ENCODE assay signal across 8 cellular contexts in genomic region chr14:95519699-95520098, GRCh38. TPM values are rescaled to one million over a fixed set of nuclear protein-coding genes. Genes with fewer than 3 reads are reported as not detected.
A peak's percentile ranks its signal among the peaks of the same experiment; 100 is the strongest.
DNase-seq lines count a peak whose midpoint lies in the region; ATAC-seq and TF ChIP-seq lines count a peak whose summit lies in the region.

No MANE protein-coding gene starts in this region.

- H3K4me3 ChIP-seq in ovary (no peak overlapping the region), aorta (ENCODE audit: low read length in 2 of 2) (no peak overlapping the region)

- H3K27ac ChIP-seq in ovary (no peak overlapping the region), aorta (ENCODE audit: low read depth in 1 of 2, low read length in 2 of 2) (peak overlapping the region in 1 of 2 donors; percentile 78)

- no peaks in the 10 kb centered on the region for H3K27me3 Mint-ChIP-seq in central memory CD8-positive, alpha-beta T cell

- DNase-seq in 8988T (peak; percentile 66), HS-5 (ENCODE audit: low read depth) (peak; percentile 75), ovary (peak in 4 of 5 donors; percentile 58 to 84 (median 62)), aorta (peak; percentile 90 to 93), HT-29 (ENCODE audit: low spot score) (no peak)
- peak in 3 of 4 experiments; percentile 33 to 56 (median 47) for DNase-seq in activated CD4-positive, CD25-positive, alpha-beta regulatory T cell (lab: John Stamatoyannopoulos, UW)
- no peak for DNase-seq in central memory CD8-positive, alpha-beta T cell (ENCODE audit: low spot score in 2 of 2)

- H3K36me3 ChIP-seq in ovary (no peaks in the 10 kb centered on the region), aorta (ENCODE audit: control insufficient read depth in 1 of 2, insufficient read depth in 2 of 2, low read length in 1 of 2) (no peaks in the 10 kb centered on the region)

- H3K9me3 ChIP-seq in ovary: no peaks in the 10 kb centered on the region
- no peaks in the 10 kb centered on the region for H3K9me3 ChIP-seq in aorta (ENCODE audit: control insufficient read depth, low read length)

- no peak for TF ChIP-seq POLR2A in ovary (IDR thresholded peaks at IDR 0.05)

- H3K4me3 Mint-ChIP-seq in central memory CD8-positive, alpha-beta T cell: peak overlapping the region; percentile 78

- peaks cover 81% of the 10 kb centered on the region for H3K4me1 Mint-ChIP-seq in central memory CD8-positive, alpha-beta T cell

- peak overlapping the region; percentile 85 for H3K27ac Mint-ChIP-seq in central memory CD8-positive, alpha-beta T cell (ENCODE audit: low read depth)

- H3K27me3 ChIP-seq in ovary: no peaks in the 10 kb centered on the region
- H3K27me3 ChIP-seq in aorta (ENCODE audit: control insufficient read depth in 1 of 2, insufficient read depth in 2 of 2, low read length in 1 of 2): no peaks in the 10 kb centered on the region

- TF ChIP-seq EP300 in ovary (IDR thresholded peaks at IDR 0.05): no peak

- ATAC-seq in central memory CD8-positive, alpha-beta T cell (replicated peaks; ENCODE audit: extremely low read depth, poor library complexity, severe bottlenecking): no peak
- ATAC-seq in aorta (ENCODE audit: low FRiP score) (peak; percentile 69), GM19023 (IDR thresholded peaks at IDR 0.05; ENCODE audit: unreplicated experiment) (no peak)

- 18 to 26% (median 24%) methylated on average over 6 of the region's 6 CpGs for WGBS in ovary, 3 donors
- 0 to 4% methylated on average over 6 of the region's 6 CpGs for WGBS in aorta, 2 donors

- intact Hi-C loops in ovary (cut with DNase I) (loop anchor here in 2 of 4 donors (5.0 to 10.0 kb wide), 2 partner anchors 32 to 45 kb away; no protein-coding TSS in a partner anchor), aorta (cut with DNase I) (loop anchor here (5.0 to 10.0 kb wide), 2 partner anchors 37 to 365 kb away; partner anchors contain the start of gene DICER1 (in 1 of the 2))

- no peak for TF ChIP-seq CTCF in ovary (IDR thresholded peaks at IDR 0.05)

- H3K36me3 Mint-ChIP-seq in central memory CD8-positive, alpha-beta T cell (ENCODE audit: insufficient read depth): peaks cover 9% of the 10 kb centered on the region

- H3K4me1 ChIP-seq in ovary (ENCODE audit: insufficient read depth): peaks cover 36% of the 10 kb centered on the region
- H3K4me1 ChIP-seq in aorta (ENCODE audit: control insufficient read depth in 1 of 2, insufficient read depth in 2 of 2, low read length in 2 of 2): peaks cover 2 to 7% of the 10 kb centered on the region in 2 donors

- H3K9me3 Mint-ChIP-seq in central memory CD8-positive, alpha-beta T cell: no peaks in the 10 kb centered on the region

RNA-seq across cellular contexts. Expression of gene SYNE3, which starts 3.2 kb away (rescaled TPM):
- total RNA-seq in ovary (10 to 100 TPM in 5 of 7 donors, 1 to 10 TPM in 2; 6.4 to 26.0 (median 14.9) TPM), aorta (10 to 100 TPM; 39.1 to 61.5 TPM)
- polyA plus RNA-seq in ovary (1 to 10 TPM; 3.7 to 5.1 TPM), aorta (1 to 10 TPM; 3.0 to 6.9 TPM)
- total RNA-seq in HT-29 (2014; rRNA removed; shearing (Covaris generic)): not detected in 2 replicates

RNA-seq across cellular contexts. Expression of gene GLRX5, which starts 15.2 kb away (rescaled TPM):
- 10 to 100 TPM; 38.0 to 49.2 (median 41.7) TPM for total RNA-seq in ovary
- polyA plus RNA-seq in ovary: 100 to 1,000 TPM in 1 of 2 donors, 10 to 100 TPM in 1; 52.6 to 105 TPM
- total RNA-seq in aorta: 10 to 100 TPM; 20.1 to 22.4 TPM
- 10 to 100 TPM; 41.9 to 54.2 TPM for polyA plus RNA-seq in aorta
- total RNA-seq in HT-29 (2014; rRNA removed; shearing (Covaris generic)): 56.9 and 60.8 TPM in 2 replicates

Comparison
In these comparisons a context has a peak if more than half of its experiments do, and no peak if none do; other contexts are left out.
1. DNase-seq: peak in 8988T (single experiment), HS-5 (single experiment), activated CD4-positive, CD25-positive, alpha-beta regulatory T cell (3 of 4), ovary (4 of 5) and aorta (2 of 2); none in central memory CD8-positive, alpha-beta T cell (0 of 2) and HT-29 (single experiment).